In the genomic region with DNA sequence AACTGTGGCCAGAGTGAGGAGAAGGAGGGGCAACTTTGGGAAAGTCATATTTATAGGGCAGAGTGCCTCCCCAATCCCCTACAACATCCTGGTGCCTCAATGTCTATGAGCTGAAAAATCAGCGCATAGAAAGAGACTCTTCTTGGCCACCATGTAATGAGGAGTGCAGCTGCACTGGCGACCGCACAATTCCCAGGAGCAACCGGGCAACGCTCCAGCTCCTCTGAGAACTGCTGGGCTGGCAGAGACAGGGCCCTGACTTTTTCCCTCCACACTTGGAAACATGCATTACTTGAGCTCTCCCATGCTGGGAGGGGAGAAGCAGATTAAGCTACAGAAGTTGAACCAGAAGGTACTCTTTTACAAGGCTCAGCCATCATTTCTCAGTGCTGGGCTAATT, we compare ENCODE assay signal across 8 cellular contexts. TPM values are rescaled to one million over a fixed set of nuclear protein-coding genes. Genes with fewer than 3 reads are reported as not detected.
DNase-seq lines count a peak whose midpoint lies in the region; ATAC-seq and TF ChIP-seq lines count a peak whose summit lies in the region.

No MANE protein-coding gene starts in this region.

- no peaks in the 10 kb centered on the region for H3K27me3 ChIP-seq in psoas muscle (ENCODE audit: insufficient read depth in 3 of 3, low read length in 2 of 3)

- ATAC-seq in psoas muscle (peak; percentile 71 to 88 (median 82)), HG03108 (IDR thresholded peaks at IDR 0.05; ENCODE audit: unreplicated experiment) (no peak), HG03025 (IDR thresholded peaks at IDR 0.05; ENCODE audit: low FRiP score, unreplicated experiment) (no peak)

- H3K4me1 ChIP-seq in psoas muscle = peaks cover 26% of the 10 kb centered on the region

- no peaks in the 10 kb centered on the region for H3K9me3 ChIP-seq in psoas muscle

- peak overlapping the region; percentile 13 for H3K27ac ChIP-seq in psoas muscle

- DNase-seq in EL (peak; percentile 56), RPMI8226 (peak; percentile 9), glomerular visceral epithelial cell (ENCODE audit: extremely low spot score) (peak; percentile 77), psoas muscle (peak; percentile 78 to 91), NCI-H345 treated with DMSO at 0.1 percent for 48 hours (lab: John Stamatoyannopoulos, UW; ENCODE audit: unreplicated experiment) (no peak), NCI-H774 (lab: John Stamatoyannopoulos, UW) (no peak)

- H3K4me3 ChIP-seq in psoas muscle = no peak overlapping the region

- H3K36me3 ChIP-seq in psoas muscle (ENCODE audit: insufficient read depth in 1 of 2, low read depth in 1 of 2) = no peaks in the 10 kb centered on the region

- intact Hi-C loops in psoas muscle (cut with DNase I) = no loop called here

- 3 to 5% (median 5%) methylated on average over 5 of the region's 5 CpGs for WGBS in psoas muscle, 3 donors

- TF ChIP-seq CTCF in psoas muscle (IDR thresholded peaks at IDR 0.05) = no peak

RNA-seq across cellular contexts. Expression of a gene that starts 31.4 kb away (rescaled TPM):
- total RNA-seq in psoas muscle = 10 to 100 TPM in 2 of 4 donors, 1 to 10 TPM in 2; 6.7 to 56.3 (median 12.5) TPM
- polyA plus RNA-seq in psoas muscle = 1 to 10 TPM; 3.1 to 6.3 (median 3.6) TPM

Comparison
In these comparisons a context has a peak if more than half of its experiments do, and no peak if none do; other contexts are left out.
1. DNase-seq: peak in EL (single experiment), RPMI8226 (single experiment), glomerular visceral epithelial cell (single experiment) and psoas muscle (2 of 2); none in NCI-H345 treated with DMSO at 0.1 percent for 48 hours (single experiment) and NCI-H774 (single experiment).
2. ATAC-seq: peak in psoas muscle (4 of 4); none in HG03108 (single experiment) and HG03025 (single experiment).